In genomic region chr18:3579701-3580100, GRCh38 we compare ENCODE assay signal across 17 cellular contexts.
DNase-seq lines count a peak whose midpoint lies in the region; ATAC-seq and TF ChIP-seq lines count a peak whose summit lies in the region.
"Had no signal": no experiment of that assay in that cellular context is flagged by ENCODE, and none has a peak within 500 bp of the region (broad histone marks: within the 10 kb centered on the region; RNA-seq: fewer than 3 reads in every experiment).

No MANE protein-coding gene starts in this region.

- H3K4me1 Mint-ChIP-seq in WTC11 (peaks cover 53% of the 10 kb centered on the region), osteocyte (ENCODE audit: unreplicated experiment) (peaks cover 13% of the 10 kb centered on the region), CD14-positive monocyte (peaks cover 5% of the 10 kb centered on the region)
- H3K4me1 Mint-ChIP-seq: CD4-positive, alpha-beta memory T cell had no signal

- no peaks in the 10 kb centered on the region for H3K9me3 ChIP-seq in left ventricle myocardium inferior (replicated peaks)
- H3K9me3 ChIP-seq: esophagus muscularis mucosa, stomach had no signal

- H3K27ac Mint-ChIP-seq in WTC11 (peak overlapping the region; percentile 17; the same call in 1 of the 2 replicates), osteocyte (ENCODE audit: unreplicated experiment) (peak overlapping the region; percentile 57), CD14-positive monocyte (no peak overlapping the region)
- H3K27ac Mint-ChIP-seq: CD4-positive, alpha-beta memory T cell had no signal

- H3K27me3 Mint-ChIP-seq in WTC11 (ENCODE audit: low read depth): no peaks in the 10 kb centered on the region
- no peaks in the 10 kb centered on the region for H3K27me3 Mint-ChIP-seq in osteocyte (ENCODE audit: unreplicated experiment)
- peaks cover 0 to 7% (median 2%) of the 10 kb centered on the region in 3 donors for H3K27me3 Mint-ChIP-seq in CD14-positive monocyte (ENCODE audit: low read depth in 3 of 3)
- H3K27me3 Mint-ChIP-seq: CD4-positive, alpha-beta memory T cell had no signal

- peak; percentile 63 for DNase-seq in GM04503 (ENCODE audit: low read depth)
- no peak for DNase-seq in WTC11 (ENCODE audit: low spot score)
- DNase-seq in fibroblast of pulmonary artery (ENCODE audit: low read depth): peak; percentile 95
- peak; percentile 19 for DNase-seq in osteocyte (ENCODE audit: extremely low spot score, unreplicated experiment)
- DNase-seq in left ventricle myocardium inferior: no peak
- DNase-seq in NCI-H1092 (lab: John Stamatoyannopoulos, UW): no peak
- no peak for DNase-seq in CD14-positive monocyte (ENCODE audit: low spot score)
- DNase-seq in NCI-H1105 treated with DMSO at 0.1 percent for 48 hours (lab: John Stamatoyannopoulos, UW): no peak
- DNase-seq: CD4-positive, alpha-beta memory T cell; left cardiac atrium; NCI-H146; NCI-H748 treated with DMSO at 0.1 percent for 48 hours; posterior cingulate gyrus; SHP77; stimulated activated CD4-positive, alpha-beta T cell treated with anti-CD3 and anti-CD28 coated beads, Interleukin-4, amount 100 ng/mL, for 4 hours; stomach had no signal

- H3K27ac ChIP-seq in left ventricle myocardium inferior (replicated peaks): no peak overlapping the region
- H3K27ac ChIP-seq: esophagus muscularis mucosa, stomach had no signal

- H3K36me3 Mint-ChIP-seq in WTC11: peaks cover 3% of the 10 kb centered on the region; the same call in 1 of the 2 replicates
- H3K36me3 Mint-ChIP-seq in osteocyte (ENCODE audit: unreplicated experiment): no peaks in the 10 kb centered on the region
- no peaks in the 10 kb centered on the region for H3K36me3 Mint-ChIP-seq in CD14-positive monocyte
- H3K36me3 Mint-ChIP-seq: CD4-positive, alpha-beta memory T cell had no signal

- CTCF ChIA-PET in WTC11 (lab: Charles Lee): interaction anchor here (1.0 kb wide), 1 partner anchor 14 kb away, joined by 3 read pairs; no protein-coding TSS in a partner anchor

- intact Hi-C loops in left ventricle myocardium inferior (cut with micrococcal nuclease) (no loop called here), CD14-positive monocyte (cut with micrococcal nuclease) (no loop called here)

- no peak overlapping the region for H3K4me3 Mint-ChIP-seq in WTC11
- no peak overlapping the region for H3K4me3 Mint-ChIP-seq in osteocyte (ENCODE audit: unreplicated experiment)
- no peak overlapping the region for H3K4me3 Mint-ChIP-seq in CD14-positive monocyte
- H3K4me3 Mint-ChIP-seq: CD4-positive, alpha-beta memory T cell had no signal

- no peak overlapping the region for H3K4me3 ChIP-seq in fibroblast of pulmonary artery (replicated peaks; ENCODE audit: low read depth, low read length)
- no peak overlapping the region for H3K4me3 ChIP-seq in left ventricle myocardium inferior
- H3K4me3 ChIP-seq: esophagus muscularis mucosa, stomach had no signal

- no peak for TF ChIP-seq CTCF in WTC11 (IDR thresholded peaks at IDR 0.05)
- no peak for TF ChIP-seq CTCF in fibroblast of pulmonary artery (IDR thresholded peaks at IDR 0.05; ENCODE audit: low read length, missing control alignments)
- no peak for TF ChIP-seq CTCF in osteocyte (IDR thresholded peaks at IDR 0.05)
- no peak for TF ChIP-seq CTCF in left ventricle myocardium inferior (IDR thresholded peaks at IDR 0.05; ENCODE audit: borderline replicate concordance)
- TF ChIP-seq CTCF in CD14-positive monocyte (IDR thresholded peaks at IDR 0.05): no peak

- no peaks in the 10 kb centered on the region for H3K9me3 Mint-ChIP-seq in WTC11
- no peaks in the 10 kb centered on the region for H3K9me3 Mint-ChIP-seq in osteocyte (ENCODE audit: unreplicated experiment)
- peaks cover 0 to 2% (median 0%) of the 10 kb centered on the region in 7 donors for H3K9me3 Mint-ChIP-seq in CD14-positive monocyte
- H3K9me3 Mint-ChIP-seq: CD4-positive, alpha-beta memory T cell had no signal

- POLR2A ChIA-PET in WTC11 (lab: Charles Lee): no interaction called here

- no peaks in the 10 kb centered on the region for H3K27me3 ChIP-seq in left ventricle myocardium inferior (ENCODE audit: low read depth)
- H3K27me3 ChIP-seq: esophagus muscularis mucosa, stomach had no signal

- H3K4me1 ChIP-seq in left ventricle myocardium inferior: no peaks in the 10 kb centered on the region
- H3K4me1 ChIP-seq: esophagus muscularis mucosa, stomach had no signal

- ATAC-seq in WTC11: no peak

- no peaks in the 10 kb centered on the region for H3K36me3 ChIP-seq in left ventricle myocardium inferior
- H3K36me3 ChIP-seq: esophagus muscularis mucosa, stomach had no signal

TF ChIP-seq in WTC11, 78 proteins besides CTCF, POLR2A, EP300 and RAD21 (continues in another document):
- TF ChIP-seq, protein P1, sequence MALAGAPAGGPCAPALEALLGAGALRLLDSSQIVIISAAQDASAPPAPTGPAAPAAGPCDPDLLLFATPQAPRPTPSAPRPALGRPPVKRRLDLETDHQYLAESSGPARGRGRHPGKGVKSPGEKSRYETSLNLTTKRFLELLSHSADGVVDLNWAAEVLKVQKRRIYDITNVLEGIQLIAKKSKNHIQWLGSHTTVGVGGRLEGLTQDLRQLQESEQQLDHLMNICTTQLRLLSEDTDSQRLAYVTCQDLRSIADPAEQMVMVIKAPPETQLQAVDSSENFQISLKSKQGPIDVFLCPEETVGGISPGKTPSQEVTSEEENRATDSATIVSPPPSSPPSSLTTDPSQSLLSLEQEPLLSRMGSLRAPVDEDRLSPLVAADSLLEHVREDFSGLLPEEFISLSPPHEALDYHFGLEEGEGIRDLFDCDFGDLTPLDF (CRISPR knock-in tag; IDR thresholded peaks at IDR 0.05): no peak
- no peak for TF ChIP-seq TEAD4 (CRISPR knock-in tag; IDR thresholded peaks at IDR 0.05)
- TF ChIP-seq STAT6 (CRISPR knock-in tag; conservative IDR thresholded peaks at IDR 0.05; ENCODE audit: low read depth): no peak
- TF ChIP-seq ZBTB43 (CRISPR knock-in tag; IDR thresholded peaks at IDR 0.05): no peak
- TF ChIP-seq USF2 (CRISPR knock-in tag; IDR thresholded peaks at IDR 0.05): no peak
- TF ChIP-seq ETV6 (CRISPR knock-in tag; IDR thresholded peaks at IDR 0.05): no peak
- TF ChIP-seq JAZF1 (CRISPR knock-in tag; IDR thresholded peaks at IDR 0.05): no peak
- no peak for TF ChIP-seq ZNF219 (CRISPR knock-in tag; IDR thresholded peaks at IDR 0.05; ENCODE audit: borderline replicate concordance)
- TF ChIP-seq IRF2 (CRISPR knock-in tag; IDR thresholded peaks at IDR 0.05; ENCODE audit: borderline replicate concordance, low read depth): no peak
- TF ChIP-seq ELF4 (CRISPR knock-in tag; IDR thresholded peaks at IDR 0.05; ENCODE audit: low read depth): no peak
- TF ChIP-seq ZNF263 (CRISPR knock-in tag; IDR thresholded peaks at IDR 0.05; ENCODE audit: low read depth): no peak
- no peak for TF ChIP-seq NFATC4 (CRISPR knock-in tag; IDR thresholded peaks at IDR 0.05)
- no peak for TF ChIP-seq NFE2L1 (CRISPR knock-in tag; IDR thresholded peaks at IDR 0.05)
- no peak for TF ChIP-seq SMAD3 (CRISPR knock-in tag; IDR thresholded peaks at IDR 0.05; ENCODE audit: borderline replicate concordance)
- no peak for TF ChIP-seq E2F5 (CRISPR knock-in tag; IDR thresholded peaks at IDR 0.05)
- TF ChIP-seq ATF1 (CRISPR knock-in tag; IDR thresholded peaks at IDR 0.05): no peak
- TF ChIP-seq MAX (CRISPR knock-in tag; IDR thresholded peaks at IDR 0.05): no peak

Comparison
In these comparisons a context has a peak if more than half of its experiments do, and no peak if none do; other contexts are left out.
1. DNase-seq: peak in GM04503 (single experiment), fibroblast of pulmonary artery (single experiment) and osteocyte (single experiment); none in WTC11 (single experiment), left ventricle myocardium inferior (single experiment), NCI-H1092 (single experiment), CD14-positive monocyte (single experiment) and NCI-H1105 treated with DMSO at 0.1 percent for 48 hours (single experiment).
2. H3K27ac Mint-ChIP-seq: peak in WTC11 (single experiment) and osteocyte (single experiment); none in CD14-positive monocyte (0 of 7).